ENCODE assay signal across 9 cellular contexts in genomic region chr16:20589486-20589885, GRCh38. TPM values are rescaled to one million over a fixed set of nuclear protein-coding genes. Genes with fewer than 3 reads are reported as not detected.
"Had no signal": no experiment of that assay in that cellular context is flagged by ENCODE, and none has a peak within 500 bp of the region (broad histone marks: within the 10 kb centered on the region; RNA-seq: fewer than 3 reads in every experiment).

No MANE protein-coding gene starts in this region.

RNA-seq across cellular contexts. Expression of gene ACSM2B, which starts 13.3 kb away (rescaled TPM):
- total RNA-seq: LHCN-M2, MCF 10A, NCI-H460, OCI-LY7, PC-9, Right ventricle myocardium inferior, RPMI7951, SJCRH30, SK-MEL-5 had no signal
